Comparison of ENCODE assay signal across 22 cellular contexts in the genomic region with DNA sequence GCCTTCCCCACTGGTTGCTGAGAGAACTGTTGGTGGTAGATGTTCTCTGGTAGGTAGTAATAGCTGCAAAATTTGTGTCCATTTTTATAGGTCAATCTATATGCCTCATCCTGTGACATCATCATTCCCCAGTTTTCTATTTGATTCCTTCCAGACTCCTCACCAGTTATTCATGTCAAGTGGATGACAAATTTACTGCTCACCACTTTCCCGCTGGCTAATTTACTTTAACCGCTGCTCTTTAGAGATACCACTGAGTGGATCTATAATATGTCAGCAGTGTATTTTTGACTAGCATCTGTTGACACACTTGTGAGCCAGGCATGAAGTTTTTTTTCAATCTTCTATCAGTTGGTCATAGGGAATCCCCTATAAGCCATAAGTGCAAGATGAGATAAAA. TPM values are rescaled to one million over a fixed set of nuclear protein-coding genes. Genes with fewer than 3 reads are reported as not detected.
DNase-seq lines count a peak whose midpoint lies in the region; ATAC-seq and TF ChIP-seq lines count a peak whose summit lies in the region.
"Had no signal": no experiment of that assay in that cellular context is flagged by ENCODE, and none has a peak within 500 bp of the region (broad histone marks: within the 10 kb centered on the region; RNA-seq: fewer than 3 reads in every experiment).

No MANE protein-coding gene starts in this region.

- no peaks in the 10 kb centered on the region for H3K27me3 ChIP-seq in CD8-positive, alpha-beta T cell (ENCODE audit: insufficient read depth, low read length)
- H3K27me3 ChIP-seq in foreskin keratinocyte (no peaks in the 10 kb centered on the region), left ventricle myocardium inferior (ENCODE audit: low read depth) (peaks cover 17% of the 10 kb centered on the region)
- H3K27me3 ChIP-seq: BLaER1, tibial artery had no signal

- H3K4me3 Mint-ChIP-seq in activated CD4-positive, alpha-beta memory T cell treated with anti-CD3 and anti-CD28 coated beads for 36 hours: no peak overlapping the region
- H3K4me3 Mint-ChIP-seq in activated CD4-positive, alpha-beta memory T cell treated with anti-CD3 and anti-CD28 coated beads, Interleukin-2, amount 10 ng/mL, durations not matched to agents 7 days and 5 days: no peak overlapping the region
- no peak overlapping the region for H3K4me3 Mint-ChIP-seq in CD8-positive, alpha-beta T cell
- peak overlapping the region; percentile 41 for H3K4me3 Mint-ChIP-seq in T-helper 17 cell
- H3K4me3 Mint-ChIP-seq: activated CD4-positive, alpha-beta T cell treated with anti-CD3 and anti-CD28 coated beads, Interleukin-2, amount 10 ng/mL, durations not matched to agents 24 days and 14 days; memory B cell; nephron had no signal

- CTCF ChIA-PET in activated CD4-positive, alpha-beta memory T cell treated with anti-CD3 and anti-CD28 coated beads for 36 hours (lab: Charles Lee): interaction anchor here (1.2 to 1.8 kb wide), 2 partner anchors 12 to 140 kb away, joined by 3 to 6 read pairs; no protein-coding TSS in a partner anchor
- CTCF ChIA-PET in activated CD4-positive, alpha-beta memory T cell treated with anti-CD3 and anti-CD28 coated beads, Interleukin-2, amount 10 ng/mL, durations not matched to agents 7 days and 5 days (lab: Charles Lee): interaction anchor here (1.5 kb wide), 1 partner anchor 85 kb away, joined by 4 read pairs; no protein-coding TSS in a partner anchor
- CTCF ChIA-PET in CD8-positive, alpha-beta T cell (lab: Charles Lee): interaction anchor here (0.6 to 1.9 kb wide), 4 partner anchors 12 to 139 kb away, joined by 3 to 11 read pairs (median 6); partner anchors contain the start of gene GALC

- no peaks in the 10 kb centered on the region for H3K36me3 ChIP-seq in CD8-positive, alpha-beta T cell (ENCODE audit: insufficient read depth, low read length)
- no peaks in the 10 kb centered on the region for H3K36me3 ChIP-seq in left ventricle myocardium inferior
- H3K36me3 ChIP-seq: BLaER1, tibial artery had no signal

- no peaks in the 10 kb centered on the region for H3K36me3 Mint-ChIP-seq in activated CD4-positive, alpha-beta memory T cell treated with anti-CD3 and anti-CD28 coated beads for 36 hours
- peaks cover 22% of the 10 kb centered on the region for H3K36me3 Mint-ChIP-seq in activated CD4-positive, alpha-beta memory T cell treated with anti-CD3 and anti-CD28 coated beads, Interleukin-2, amount 10 ng/mL, durations not matched to agents 7 days and 5 days (ENCODE audit: low read depth)
- no peaks in the 10 kb centered on the region for H3K36me3 Mint-ChIP-seq in CD8-positive, alpha-beta T cell
- H3K36me3 Mint-ChIP-seq in T-helper 17 cell (ENCODE audit: low read depth): no peaks in the 10 kb centered on the region

- peaks cover 55% of the 10 kb centered on the region for H3K4me1 Mint-ChIP-seq in activated CD4-positive, alpha-beta memory T cell treated with anti-CD3 and anti-CD28 coated beads for 36 hours (ENCODE audit: low read depth)
- peaks cover 42% of the 10 kb centered on the region for H3K4me1 Mint-ChIP-seq in activated CD4-positive, alpha-beta memory T cell treated with anti-CD3 and anti-CD28 coated beads, Interleukin-2, amount 10 ng/mL, durations not matched to agents 7 days and 5 days
- peaks cover 75% of the 10 kb centered on the region for H3K4me1 Mint-ChIP-seq in CD8-positive, alpha-beta T cell (ENCODE audit: low read depth)
- H3K4me1 Mint-ChIP-seq in T-helper 17 cell: peaks cover 47% of the 10 kb centered on the region
- H3K4me1 Mint-ChIP-seq: nephron had no signal

- ATAC-seq in CD8-positive, alpha-beta T cell: peak; percentile 67
- ATAC-seq in T-helper 17 cell (peak; percentile 85), foreskin keratinocyte (peak; percentile 44), Right ventricle myocardium superior (ENCODE audit: poor library complexity) (no peak)

- DNase-seq in activated CD4-positive, alpha-beta memory T cell treated with anti-CD3 and anti-CD28 coated beads for 36 hours: peak; percentile 34
- no peak for DNase-seq in activated CD4-positive, alpha-beta memory T cell treated with anti-CD3 and anti-CD28 coated beads, Interleukin-2, amount 10 ng/mL, durations not matched to agents 7 days and 5 days
- no peak for DNase-seq in CD8-positive, alpha-beta T cell
- no peak for DNase-seq in T-helper 17 cell
- peak in 1 of 2 donors; percentile 17 for DNase-seq in foreskin keratinocyte
- DNase-seq in left ventricle myocardium inferior: no peak
- DNase-seq in Right ventricle myocardium superior: no peak
- DNase-seq in nucleus accumbens (lab: John Stamatoyannopoulos, UW): no peak
- DNase-seq: activated CD4-positive, alpha-beta T cell treated with anti-CD3 and anti-CD28 coated beads, Interleukin-2, amount 10 ng/mL, durations not matched to agents 24 days and 14 days; amniotic stem cell; erythroblast; GDM1; NCI-H1092; NCI-H2107; NCI-H524; stimulated activated CD4-positive, alpha-beta T cell treated with anti-CD3 and anti-CD28 coated beads, Interleukin-2, amount 100 ng/mL, for 24 hours; stimulated activated naive CD4-positive, alpha-beta T cell treated with Interleukin-2 at 50 U/mL for 16 hours; SW 1271; tibial artery had no signal

- H3K9me3 Mint-ChIP-seq in activated CD4-positive, alpha-beta memory T cell treated with anti-CD3 and anti-CD28 coated beads for 36 hours: no peaks in the 10 kb centered on the region
- H3K9me3 Mint-ChIP-seq in activated CD4-positive, alpha-beta memory T cell treated with anti-CD3 and anti-CD28 coated beads, Interleukin-2, amount 10 ng/mL, durations not matched to agents 7 days and 5 days: peaks cover 4% of the 10 kb centered on the region
- H3K9me3 Mint-ChIP-seq in CD8-positive, alpha-beta T cell: peaks cover 5% of the 10 kb centered on the region
- H3K9me3 Mint-ChIP-seq: nephron had no signal

- no peak overlapping the region for H3K27ac ChIP-seq in CD8-positive, alpha-beta T cell (ENCODE audit: low read depth, low read length)
- H3K27ac ChIP-seq in foreskin keratinocyte: no peak overlapping the region
- no peak overlapping the region for H3K27ac ChIP-seq in left ventricle myocardium inferior (replicated peaks)
- H3K27ac ChIP-seq: BLaER1, tibial artery had no signal

- no peaks in the 10 kb centered on the region for H3K27me3 Mint-ChIP-seq in activated CD4-positive, alpha-beta memory T cell treated with anti-CD3 and anti-CD28 coated beads for 36 hours
- no peaks in the 10 kb centered on the region for H3K27me3 Mint-ChIP-seq in activated CD4-positive, alpha-beta memory T cell treated with anti-CD3 and anti-CD28 coated beads, Interleukin-2, amount 10 ng/mL, durations not matched to agents 7 days and 5 days
- H3K27me3 Mint-ChIP-seq in CD8-positive, alpha-beta T cell (ENCODE audit: low read depth): no peaks in the 10 kb centered on the region
- H3K27me3 Mint-ChIP-seq in T-helper 17 cell: no peaks in the 10 kb centered on the region

- intact Hi-C loops in activated CD4-positive, alpha-beta memory T cell treated with anti-CD3 and anti-CD28 coated beads for 36 hours (cut with micrococcal nuclease): loop anchor here (1.0 to 2.0 kb wide), 3 partner anchors 15 to 35 kb away; no protein-coding TSS in a partner anchor
- intact Hi-C loops in CD8-positive, alpha-beta T cell (cut with DNase I, micrococcal nuclease): no loop called here
- intact Hi-C loops in left ventricle myocardium inferior (cut with micrococcal nuclease) (no loop called here), Right ventricle myocardium superior (cut with DNase I) (no loop called here)

- peaks cover 58% of the 10 kb centered on the region for H3K4me1 ChIP-seq in CD8-positive, alpha-beta T cell (ENCODE audit: insufficient read depth, low read length)
- H3K4me1 ChIP-seq in foreskin keratinocyte (no peaks in the 10 kb centered on the region), left ventricle myocardium inferior (no peaks in the 10 kb centered on the region)
- H3K4me1 ChIP-seq: tibial artery had no signal

- no peaks in the 10 kb centered on the region for H3K9me3 ChIP-seq in CD8-positive, alpha-beta T cell (ENCODE audit: low read length)
- no peaks in the 10 kb centered on the region for H3K9me3 ChIP-seq in T-helper 17 cell (ENCODE audit: control insufficient read depth, low read length, poor library complexity, severe bottlenecking)
- no peaks in the 10 kb centered on the region for H3K9me3 ChIP-seq in left ventricle myocardium inferior (replicated peaks)
- H3K9me3 ChIP-seq: BLaER1, tibial artery had no signal

- no peak for TF ChIP-seq CTCF in CD8-positive, alpha-beta T cell (IDR thresholded peaks at IDR 0.05)
- no peak for TF ChIP-seq CTCF in foreskin keratinocyte (conservative IDR thresholded peaks at IDR 0.05)
- no peak for TF ChIP-seq CTCF in left ventricle myocardium inferior (IDR thresholded peaks at IDR 0.05; ENCODE audit: borderline replicate concordance)

- H3K4me3 ChIP-seq in CD8-positive, alpha-beta T cell (ENCODE audit: low read depth, low read length): no peak overlapping the region
- H3K4me3 ChIP-seq in left ventricle myocardium inferior: no peak overlapping the region
- H3K4me3 ChIP-seq: BLaER1, tibial artery had no signal

- POLR2A ChIA-PET in activated CD4-positive, alpha-beta memory T cell treated with anti-CD3 and anti-CD28 coated beads for 36 hours (lab: Charles Lee): interaction anchor here (1.0 kb wide), 1 partner anchor 36 kb away, joined by 4 read pairs; the partner anchor contains the start of gene GALC
- POLR2A ChIA-PET in activated CD4-positive, alpha-beta memory T cell treated with anti-CD3 and anti-CD28 coated beads, Interleukin-2, amount 10 ng/mL, durations not matched to agents 7 days and 5 days (lab: Charles Lee): no interaction called here
- POLR2A ChIA-PET in CD8-positive, alpha-beta T cell (lab: Charles Lee): interaction anchor here (1.0 to 2.8 kb wide), 5 partner anchors 9 to 36 kb away, joined by 3 to 12 read pairs (median 5); partner anchors contain the start of genes GALC and GPR65

- no peak overlapping the region for H3K27ac Mint-ChIP-seq in activated CD4-positive, alpha-beta memory T cell treated with anti-CD3 and anti-CD28 coated beads for 36 hours
- no peak overlapping the region for H3K27ac Mint-ChIP-seq in activated CD4-positive, alpha-beta memory T cell treated with anti-CD3 and anti-CD28 coated beads, Interleukin-2, amount 10 ng/mL, durations not matched to agents 7 days and 5 days
- H3K27ac Mint-ChIP-seq in CD8-positive, alpha-beta T cell: peak overlapping the region; percentile 77
- peak overlapping the region; percentile 88 for H3K27ac Mint-ChIP-seq in T-helper 17 cell
- H3K27ac Mint-ChIP-seq: activated CD4-positive, alpha-beta T cell treated with anti-CD3 and anti-CD28 coated beads, Interleukin-2, amount 10 ng/mL, durations not matched to agents 24 days and 14 days; memory B cell; nephron had no signal

RNA-seq across cellular contexts. Expression of gene GPR65, which starts 24.6 kb away (rescaled TPM):
- 10 to 100 TPM; 13.4 to 13.7 TPM for total RNA-seq in activated CD4-positive, alpha-beta memory T cell treated with anti-CD3 and anti-CD28 coated beads for 36 hours
- total RNA-seq in activated CD4-positive, alpha-beta memory T cell treated with anti-CD3 and anti-CD28 coated beads, Interleukin-2, amount 10 ng/mL, durations not matched to agents 7 days and 5 days: 10 to 100 TPM; 22.9 to 23.7 TPM
- 10 to 100 TPM; 10.9 to 12.2 TPM for total RNA-seq in CD8-positive, alpha-beta T cell
- total RNA-seq in T-helper 17 cell (10 to 100 TPM; 14.9 to 16.6 TPM), foreskin keratinocyte (not detected in 2 replicates), left ventricle myocardium inferior (0.25 TPM), Right ventricle myocardium superior (0.38 TPM)
- not detected in 2 replicates for polyA plus RNA-seq in foreskin keratinocyte

RNA-seq across cellular contexts. Expression of gene GALC, which starts 36.5 kb away (rescaled TPM):
- 10 to 100 TPM; 14.4 to 14.7 TPM for total RNA-seq in activated CD4-positive, alpha-beta memory T cell treated with anti-CD3 and anti-CD28 coated beads for 36 hours
- total RNA-seq in activated CD4-positive, alpha-beta memory T cell treated with anti-CD3 and anti-CD28 coated beads, Interleukin-2, amount 10 ng/mL, durations not matched to agents 7 days and 5 days: 10 to 100 TPM; 24.3 to 27.6 TPM
- total RNA-seq in CD8-positive, alpha-beta T cell: 10 to 100 TPM; 14.9 to 16.3 TPM
- total RNA-seq in T-helper 17 cell (10 to 100 TPM; 33.1 to 36.5 TPM), foreskin keratinocyte (6.0 and 7.5 TPM in 2 replicates), left ventricle myocardium inferior (14.5 TPM), Right ventricle myocardium superior (12.0 TPM)
- 2.8 and 2.9 TPM in 2 replicates for polyA plus RNA-seq in foreskin keratinocyte

Comparison
In these comparisons a context has a peak if more than half of its experiments do, and no peak if none do; other contexts are left out.
1. H3K27ac Mint-ChIP-seq: peak in CD8-positive, alpha-beta T cell (single experiment) and T-helper 17 cell (single experiment); none in activated CD4-positive, alpha-beta memory T cell treated with anti-CD3 and anti-CD28 coated beads for 36 hours (single experiment) and activated CD4-positive, alpha-beta memory T cell treated with anti-CD3 and anti-CD28 coated beads, Interleukin-2, amount 10 ng/mL, durations not matched to agents 7 days and 5 days (single experiment).